8 cellular contexts compared by ENCODE assay signal in the genomic region with DNA sequence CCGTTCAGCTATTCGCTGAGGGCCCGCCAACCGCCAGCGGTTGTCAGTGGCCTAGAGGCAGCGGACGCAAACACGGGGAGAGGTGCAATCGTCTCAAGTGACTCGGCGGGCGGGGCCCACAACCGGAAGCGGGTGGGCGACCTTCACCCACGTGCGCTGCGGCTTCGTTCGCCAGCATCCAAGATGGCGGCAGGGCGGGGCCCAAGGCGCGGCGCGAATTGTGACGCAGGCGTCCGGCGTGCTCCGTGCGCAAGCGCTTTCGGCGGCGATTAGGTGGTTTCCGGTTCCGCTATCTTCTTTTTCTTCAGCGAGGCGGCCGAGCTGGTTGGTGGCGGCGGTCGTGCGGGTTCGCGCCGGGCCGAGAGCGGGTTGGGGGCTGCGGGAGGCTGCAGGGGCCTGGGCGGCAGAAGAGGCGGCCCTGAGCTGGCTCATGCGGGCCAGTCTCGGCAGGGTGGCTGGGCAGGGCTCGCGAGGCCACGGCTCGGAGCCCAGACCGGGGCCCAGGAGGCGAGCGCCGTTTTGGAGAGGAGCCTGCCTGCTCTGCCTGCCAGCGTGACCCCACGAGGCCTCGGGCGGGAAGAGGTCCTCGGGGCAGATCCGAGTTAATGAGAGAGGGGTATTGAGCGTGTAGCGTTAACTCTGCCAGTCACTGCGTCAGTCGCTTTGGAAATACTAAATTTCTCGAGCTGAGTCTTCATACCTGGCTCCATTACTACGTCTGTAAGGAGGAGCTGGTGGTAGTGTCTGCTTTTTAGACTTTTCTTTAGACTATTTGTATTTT. TPM values are rescaled to one million over a fixed set of nuclear protein-coding genes. Genes with fewer than 3 reads are reported as not detected.
DNase-seq lines count a peak whose midpoint lies in the region; ATAC-seq, FAIRE-seq and TF ChIP-seq lines count a peak whose summit lies in the region.

UBA52 (plus strand) TSS at position 294 of the 781 bp plus-strand sequence. CDS start 1,444 bp downstream, outside the sequence.

- FAIRE-seq in HepG2 (lab: Jason Lieb, UNC): peak; percentile 68

- no peaks in the 10 kb centered on the region for H3K9me3 ChIP-seq in HepG2 (ENCODE audit: low read length)

- peak within 1 kb of the TSS; percentile 100 for H3K4me2 ChIP-seq in HepG2 (ENCODE audit: low read depth, low read length)

- no TSS peak for BruUV-seq in HepG2 (replicated peaks; lab: Mats Ljungman, UMichigan)

- in situ Hi-C loops in HepG2 (cut with HindIII; ENCODE audit: extremely low pct_ligation_motif_present, low pct_unique_long_range_greater_than_20kb): no loop called here

- TF ChIP-seq POLR2A in HepG2 (IDR thresholded peaks at IDR 0.05; ENCODE audit: insufficient read depth in 1 of 2, low read depth in 2 of 2, low read length in 2 of 2): peak; percentile 68 to 88; a peak in 3 of 4 replicates

- no peaks in the 10 kb centered on the region; a peak in 1 of 5 replicates for H3K27me3 ChIP-seq in HepG2 (ENCODE audit: control insufficient read depth in 1 of 2, insufficient read depth in 2 of 2, low read length in 2 of 2)

- H3K27ac ChIP-seq in HepG2 (ENCODE audit: extremely low read length, insufficient read depth, low read length): peak within 1 kb of the TSS; percentile 75

- intact Hi-C loops in HepG2 (cut with micrococcal nuclease; ENCODE audit: unreplicated experiment): loop anchor here (5.0 kb wide), 1 partner anchor 94 kb away; no protein-coding TSS in a partner anchor

- CTCF ChIA-PET in HepG2 (lab: Yijun Ruan, JAX; ENCODE audit: low intra/inter-chr PET ratio, low total read pairs): no interaction called here

- H3K79me2 ChIP-seq in HepG2 (ENCODE audit: insufficient read depth, low read length): peaks cover 21% of the 10 kb centered on the region

- TF ChIP-seq RAD21 in HepG2 (CRISPR knock-in tag; IDR thresholded peaks at IDR 0.05): peak; percentile 47

- peak within 1 kb of the TSS; percentile 96 for H3K9ac ChIP-seq in HepG2 (ENCODE audit: insufficient read depth, low read depth, low read length)

- peaks cover 24 to 48% of the 10 kb centered on the region in 2 experiments; a peak in 4 of 5 replicates for H3K36me3 ChIP-seq in HepG2 (replicated peaks in 1 of 2; ENCODE audit: control insufficient read depth in 1 of 2, insufficient read depth in 2 of 2, low read length in 2 of 2)

- TF ChIP-seq EP300 in HepG2 (IDR thresholded peaks at IDR 0.05; ENCODE audit: low read depth in 2 of 2, low read length in 2 of 2): peak in 1 of 2 experiments; percentile 41; a peak in 1 of 4 replicates
- TF ChIP-seq EP300 in HepG2 (CRISPR knock-in tag; IDR thresholded peaks at IDR 0.05; ENCODE audit: borderline replicate concordance): peak; percentile 57

- no peak within 1 kb of the TSS for H2AFZ ChIP-seq in HepG2 (ENCODE audit: low read length)

- H3K4me3 ChIP-seq in HepG2 (replicated peaks in 1 of 3; ENCODE audit: insufficient read depth in 1 of 3, low read depth in 2 of 3, low read length in 3 of 3): peak within 1 kb of the TSS; percentile 75 to 90 (median 85)

- 0% methylated on average over 7 of the region's 75 CpGs for WGBS in HepG2 (ENCODE audit: low lambda C conversion rate)

- POLR2A ChIA-PET in HepG2 (lab: Yijun Ruan, JAX): interaction anchor here (0.7 to 4.4 kb wide), 27 partner anchors 9 to 279 kb away, joined by 3 to 74 read pairs (median 4); partner anchors contain the start of genes ELL, KXD1 and REX1BD

- peak; percentile 73 to 97 (median 94) for DNase-seq in C1 segment of cervical spinal cord (lab: John Stamatoyannopoulos, UW)
- DNase-seq in NCI-H748 treated with DMSO at 0.1 percent for 48 hours (lab: John Stamatoyannopoulos, UW): peak; percentile 86
- DNase-seq in activated CD4-positive, alpha-beta T cell treated with anti-CD3 and anti-CD28 coated beads, Interleukin-2, amount 50 U/mL, for 24 hours (ENCODE audit: low read depth in 1 of 2, low spot score in 1 of 2): peak; percentile 98 to 99
- DNase-seq in dedifferentiated amniotic fluid mesenchymal stem cell (ENCODE audit: extremely low spot score): peak; percentile 97
- DNase-seq in HepG2 (ENCODE audit: low spot score): peak; percentile 93
- DNase-seq in stimulated activated CD4-positive, alpha-beta T cell treated with anti-CD3 and anti-CD28 coated beads, Interleukin-4, amount 100 ng/mL, for 1 hour: peak; percentile 99

- peak; percentile 48 for TF ChIP-seq CTCF in HepG2 (CRISPR knock-in tag; IDR thresholded peaks at IDR 0.05)

- peaks cover 20% of the 10 kb centered on the region for H3K4me1 ChIP-seq in HepG2 (ENCODE audit: insufficient read depth, low read length)

- peaks cover 10% of the 10 kb centered on the region for H4K20me1 ChIP-seq in HepG2 (ENCODE audit: insufficient read depth, low read length)

- ATAC-seq in GM19351 (IDR thresholded peaks at IDR 0.05; ENCODE audit: unreplicated experiment): peak; percentile 93
- ATAC-seq in HG03521 (IDR thresholded peaks at IDR 0.05; ENCODE audit: unreplicated experiment): peak; percentile 93
- ATAC-seq in HepG2: peak; percentile 95

TF ChIP-seq in HepG2, 621 proteins besides CTCF, POLR2A, EP300 and RAD21 (continues in another document):
- TF ChIP-seq RFX1 (IDR thresholded peaks at IDR 0.05) (no peak), ZNF264 (CRISPR knock-in tag; IDR thresholded peaks at IDR 0.05) (peak; percentile 87), SP140L (CRISPR knock-in tag; IDR thresholded peaks at IDR 0.05; ENCODE audit: borderline replicate concordance) (no peak), MBNL3 (CRISPR knock-in tag; conservative IDR thresholded peaks at IDR 0.05) (no peak), ZNF207 (IDR thresholded peaks at IDR 0.05; ENCODE audit: borderline replicate concordance) (no peak), RFX3 (CRISPR knock-in tag; IDR thresholded peaks at IDR 0.05) (no peak), KAT2B (IDR thresholded peaks at IDR 0.05; ENCODE audit: borderline replicate concordance, low read depth, low read length) (no peak), BCL6 (CRISPR knock-in tag; IDR thresholded peaks at IDR 0.05) (peak; percentile 73)
- TF ChIP-seq, protein P1, sequence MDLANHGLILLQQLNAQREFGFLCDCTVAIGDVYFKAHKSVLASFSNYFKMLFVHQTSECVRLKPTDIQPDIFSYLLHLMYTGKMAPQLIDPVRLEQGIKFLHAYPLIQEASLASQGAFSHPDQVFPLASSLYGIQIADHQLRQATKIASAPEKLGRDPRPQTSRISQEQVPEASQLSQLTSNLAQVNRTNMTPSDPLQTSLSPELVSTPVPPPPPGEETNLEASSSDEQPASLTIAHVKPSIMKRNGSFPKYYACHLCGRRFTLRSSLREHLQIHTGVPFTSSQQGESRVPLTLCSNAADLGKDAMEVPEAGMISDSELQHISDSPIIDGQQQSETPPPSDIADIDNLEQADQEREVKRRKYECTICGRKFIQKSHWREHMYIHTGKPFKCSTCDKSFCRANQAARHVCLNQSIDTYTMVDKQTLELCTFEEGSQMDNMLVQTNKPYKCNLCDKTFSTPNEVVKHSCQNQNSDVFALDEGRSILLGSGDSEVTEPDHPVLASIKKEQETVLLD (CRISPR knock-in tag; IDR thresholded peaks at IDR 0.05; ENCODE audit: low read depth): peak; percentile 89
- TF ChIP-seq, protein P2, sequence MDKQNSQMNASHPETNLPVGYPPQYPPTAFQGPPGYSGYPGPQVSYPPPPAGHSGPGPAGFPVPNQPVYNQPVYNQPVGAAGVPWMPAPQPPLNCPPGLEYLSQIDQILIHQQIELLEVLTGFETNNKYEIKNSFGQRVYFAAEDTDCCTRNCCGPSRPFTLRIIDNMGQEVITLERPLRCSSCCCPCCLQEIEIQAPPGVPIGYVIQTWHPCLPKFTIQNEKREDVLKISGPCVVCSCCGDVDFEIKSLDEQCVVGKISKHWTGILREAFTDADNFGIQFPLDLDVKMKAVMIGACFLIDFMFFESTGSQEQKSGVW (CRISPR knock-in tag; IDR thresholded peaks at IDR 0.05; ENCODE audit: borderline replicate concordance): no peak
- TF ChIP-seq, protein P3, sequence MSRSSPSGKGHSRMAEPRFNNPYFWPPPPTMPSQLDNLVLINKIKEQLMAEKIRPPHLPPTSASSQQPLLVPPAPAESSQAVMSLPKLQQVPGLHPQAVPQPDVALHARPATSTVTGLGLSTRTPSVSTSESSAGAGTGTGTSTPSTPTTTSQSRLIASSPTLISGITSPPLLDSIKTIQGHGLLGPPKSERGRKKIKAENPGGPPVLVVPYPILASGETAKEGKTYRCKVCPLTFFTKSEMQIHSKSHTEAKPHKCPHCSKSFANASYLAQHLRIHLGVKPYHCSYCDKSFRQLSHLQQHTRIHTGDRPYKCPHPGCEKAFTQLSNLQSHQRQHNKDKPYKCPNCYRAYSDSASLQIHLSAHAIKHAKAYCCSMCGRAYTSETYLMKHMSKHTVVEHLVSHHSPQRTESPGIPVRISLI (CRISPR knock-in tag; IDR thresholded peaks at IDR 0.05; ENCODE audit: borderline replicate concordance): peak; percentile 73; the same call in 1 of the 2 replicates

RNA-seq across cellular contexts. Expression of gene UBA52, which starts in this region (rescaled TPM):
- total RNA-seq in HepG2 (2016; rRNA removed; fragmentation: Illumina TruSeq; extraction: Trizol): 959 and 1,184 TPM in 2 replicates
- total RNA-seq in HepG2 (2016; cell fraction: cytosol; rRNA removed; fragmentation: Illumina TruSeq; extraction: Trizol; ENCODE audit: low read depth): 1,298 and 1,315 TPM in 2 replicates
- total RNA-seq in HepG2 (2016; cell fraction: insoluble cytoplasmic fraction; rRNA removed; fragmentation: Illumina TruSeq; extraction: Trizol): 938 and 1,264 TPM in 2 replicates
- 1,565 and 1,724 TPM in 2 replicates for total RNA-seq in HepG2 (2016; cell fraction: membrane; rRNA removed; fragmentation: Illumina TruSeq; extraction: Trizol)
- total RNA-seq in HepG2 (2016; cell fraction: nucleus; rRNA removed; fragmentation: Illumina TruSeq; extraction: Trizol): 276 and 314 TPM in 2 replicates
- polyA plus RNA-seq in HepG2 (2011; rRNA removed): 1,655 and 1,782 TPM in 2 replicates
- 2,000 and 3,037 TPM in 2 replicates for polyA plus RNA-seq in HepG2 (2011; cell fraction: cytosol; rRNA removed)
- polyA plus RNA-seq in HepG2 (2011; cell fraction: nucleus; rRNA removed): 482 and 607 TPM in 2 replicates
- 1,641 and 1,658 TPM in 2 replicates for polyA plus RNA-seq in HepG2 (2012)
- 1,864 and 1,905 TPM in 2 replicates for polyA plus RNA-seq in HepG2 (2016; cell fraction: cytosol; fragmentation: Illumina TruSeq; extraction: Trizol; ENCODE audit: low read depth)
- polyA plus RNA-seq in HepG2 (2016; cell fraction: insoluble cytoplasmic fraction; fragmentation: Illumina TruSeq; extraction: Trizol; ENCODE audit: low read depth): 1,524 and 1,536 TPM in 2 replicates
- 2,008 and 2,053 TPM in 2 replicates for polyA plus RNA-seq in HepG2 (2016; cell fraction: membrane; fragmentation: Illumina TruSeq; extraction: Trizol; ENCODE audit: low read depth)
- 658 and 675 TPM in 2 replicates for polyA plus RNA-seq in HepG2 (2016; cell fraction: nucleus; fragmentation: Illumina TruSeq; extraction: Trizol; ENCODE audit: insufficient read depth, low read depth)
- polyA minus RNA-seq in HepG2 (2011; rRNA and poly(A)+ RNA removed; ENCODE audit: low replicate concordance): 1,990 and 2,943 TPM in 2 replicates
- polyA minus RNA-seq in HepG2 (2011; cell fraction: cytosol; rRNA and poly(A)+ RNA removed): 420 and 430 TPM in 2 replicates
- 113 and 142 TPM in 2 replicates for polyA minus RNA-seq in HepG2 (2011; cell fraction: nucleus; rRNA and poly(A)+ RNA removed)

Comparison
In these comparisons a context has a peak if more than half of its experiments do, and no peak if none do; other contexts are left out.
1. Peak in every context shown above with its lines: DNase-seq, ATAC-seq, H3K4me3 ChIP-seq and H3K27ac ChIP-seq.